ENCODE assay signal across 9 cellular contexts in the genomic region with DNA sequence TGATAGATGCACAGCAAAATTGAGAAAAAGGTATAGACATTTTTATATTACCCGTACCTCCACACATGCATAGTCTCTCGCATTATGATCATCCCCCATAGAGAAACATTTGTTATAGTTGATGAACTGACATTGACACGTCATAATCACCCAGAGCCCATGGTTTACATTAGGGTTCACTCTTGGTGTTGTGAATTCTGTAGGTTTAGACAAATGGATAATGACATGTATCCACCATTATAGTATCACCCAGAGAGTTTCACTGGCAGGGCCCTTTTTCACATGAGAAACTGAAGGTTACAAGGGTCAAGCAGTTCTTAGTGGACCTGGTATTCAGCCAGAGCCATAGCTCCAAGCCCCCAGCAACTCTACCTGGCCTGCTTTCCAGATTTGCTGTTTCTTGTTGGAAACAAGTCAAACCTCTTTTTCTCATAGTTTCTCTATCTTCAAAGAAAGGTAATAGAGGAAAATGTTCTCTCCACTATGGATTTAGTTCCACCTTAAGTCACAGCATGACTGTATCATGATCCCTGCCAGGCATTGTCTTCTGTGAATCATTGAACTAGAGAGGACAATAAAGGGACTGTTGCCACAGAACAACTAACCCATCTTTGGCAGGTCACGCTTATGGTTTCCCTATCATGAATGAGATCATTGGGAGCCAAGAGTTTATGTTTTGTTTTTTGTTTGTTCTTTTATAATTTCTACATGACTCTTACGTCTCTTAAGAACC.
A peak's percentile ranks its signal among the peaks of the same experiment; 100 is the strongest.
DNase-seq lines count a peak whose midpoint lies in the region; ATAC-seq and TF ChIP-seq lines count a peak whose summit lies in the region.
"Had no signal": no experiment of that assay in that cellular context is flagged by ENCODE, and none has a peak within 500 bp of the region (broad histone marks: within the 10 kb centered on the region; RNA-seq: fewer than 3 reads in every experiment).

No MANE protein-coding gene starts in this region.

- H3K36me3 ChIP-seq in SJSA1 (0 out of 2 replicates have a peak, but pooled peaks cover 4% of the 10 kb centered on the region), lower lobe of right lung (no peaks in the 10 kb centered on the region)

- intact Hi-C loops in lower lobe of right lung (cut with DNase I): no loop called here

- H3K9me3 ChIP-seq in SJSA1 (replicated peaks) (no peaks in the 10 kb centered on the region), lower lobe of right lung (no peaks in the 10 kb centered on the region)

- no peak for TF ChIP-seq CTCF in fibroblast of mammary gland (conservative IDR thresholded peaks at IDR 0.05; ENCODE audit: control insufficient read depth, insufficient read depth, low read depth, low read length)
- no peak for TF ChIP-seq CTCF in lower lobe of right lung (IDR thresholded peaks at IDR 0.05)

- H3K27ac ChIP-seq in SJSA1 (peak overlapping the region; percentile 87), lower lobe of right lung (no peak overlapping the region)

- H3K4me1 ChIP-seq in SJSA1 (replicated peaks) (peaks cover 86% of the 10 kb centered on the region), lower lobe of right lung (no peaks in the 10 kb centered on the region)

- H3K27me3 ChIP-seq in SJSA1 (replicated peaks) (no peaks in the 10 kb centered on the region), lower lobe of right lung (ENCODE audit: low read depth) (no peaks in the 10 kb centered on the region)

- peak; percentile 24 for DNase-seq in GM03348 (ENCODE audit: low spot score)
- peak; percentile 69 to 86 for DNase-seq in SJSA1 (ENCODE audit: low read depth in 1 of 2, low spot score in 2 of 2)
- peak; percentile 87 for DNase-seq in fibroblast of mammary gland (ENCODE audit: low read depth)
- peak; percentile 34 for DNase-seq in non-pigmented ciliary epithelial cell (ENCODE audit: low read depth)
- no peak for DNase-seq in left lobe of liver (ENCODE audit: low spot score)
- no peak for DNase-seq in lower lobe of right lung
- no peak for DNase-seq in NCI-H82 treated with DMSO at 0.1 percent for 48 hours (lab: John Stamatoyannopoulos, UW; ENCODE audit: unreplicated experiment)
- DNase-seq: activated CD4-positive, alpha-beta T cell treated with anti-CD3 and anti-CD28 coated beads, Interleukin-2, amount 10 ng/mL, durations not matched to agents 24 days and 14 days had no signal

- H3K4me3 ChIP-seq in SJSA1 (no peak overlapping the region), fibroblast of mammary gland (ENCODE audit: control insufficient read depth, low read depth, low read length) (no peak overlapping the region), lower lobe of right lung (no peak overlapping the region)

- no peak for ATAC-seq in left lobe of liver
- ATAC-seq in lower lobe of right lung: no peak
- ATAC-seq in HG02885 (IDR thresholded peaks at IDR 0.05; ENCODE audit: poor library complexity, unreplicated experiment): no peak

Comparison
In these comparisons a context has a peak if more than half of its experiments do, and no peak if none do; other contexts are left out.
1. DNase-seq: peak in GM03348 (single experiment), SJSA1 (2 of 2), fibroblast of mammary gland (single experiment) and non-pigmented ciliary epithelial cell (single experiment); none in left lobe of liver (single experiment), lower lobe of right lung (single experiment) and NCI-H82 treated with DMSO at 0.1 percent for 48 hours (single experiment).